10 cellular contexts compared by ENCODE assay signal in the genomic region with DNA sequence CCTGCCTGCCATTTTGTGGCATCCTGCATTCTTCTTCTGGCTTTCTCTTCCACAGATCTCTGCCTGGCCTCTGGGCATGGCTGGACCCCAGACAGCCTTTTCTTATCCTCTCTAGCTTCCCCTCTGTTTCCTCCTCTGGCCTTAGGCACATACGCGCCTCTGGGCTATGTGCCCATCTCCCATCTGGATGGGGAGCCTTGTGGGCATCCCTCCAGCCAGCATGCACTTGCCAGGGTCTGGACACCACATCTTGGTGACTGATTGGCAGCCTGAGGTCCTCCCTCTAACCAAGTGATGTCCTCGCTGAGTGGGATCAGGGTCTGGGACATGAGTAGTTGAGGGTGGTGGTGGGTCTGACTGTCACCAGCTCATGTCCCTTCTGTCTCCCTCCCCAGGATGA. TPM values are rescaled to one million over a fixed set of nuclear protein-coding genes. Genes with fewer than 3 reads are reported as not detected.
DNase-seq lines count a peak whose midpoint lies in the region; ATAC-seq and TF ChIP-seq lines count a peak whose summit lies in the region.
"Had no signal": no experiment of that assay in that cellular context is flagged by ENCODE, and none has a peak within 500 bp of the region (broad histone marks: within the 10 kb centered on the region; RNA-seq: fewer than 3 reads in every experiment).

No MANE protein-coding gene starts in this region.

- H3K4me1 Mint-ChIP-seq in CD4-positive, alpha-beta memory T cell, result peaks cover 47 to 82% (median 63%) of the 10 kb centered on the region in 4 donors
- H3K4me1 Mint-ChIP-seq in stimulated activated effector memory CD8-positive, alpha-beta T cell treated with anti-CD3 and anti-CD28 coated beads, Interleukin-12 subunit alpha, Interleukin-12 subunit beta, amount 100 ng/mL, for 72 hours, result peaks cover 74% of the 10 kb centered on the region
- peaks cover 43% of the 10 kb centered on the region for H3K4me1 Mint-ChIP-seq in activated CD4-positive, alpha-beta memory T cell treated with anti-CD3 and anti-CD28 coated beads, Interleukin-2, amount 10 ng/mL, durations not matched to agents 7 days and 5 days

- H3K27me3 Mint-ChIP-seq in CD4-positive, alpha-beta memory T cell, result no peaks in the 10 kb centered on the region
- no peaks in the 10 kb centered on the region for H3K27me3 Mint-ChIP-seq in activated CD4-positive, alpha-beta memory T cell treated with anti-CD3 and anti-CD28 coated beads, Interleukin-2, amount 10 ng/mL, durations not matched to agents 7 days and 5 days

- ATAC-seq in stimulated activated effector memory CD8-positive, alpha-beta T cell treated with anti-CD3 and anti-CD28 coated beads, Interleukin-12 subunit alpha, Interleukin-12 subunit beta, amount 100 ng/mL, for 72 hours, result no peak
- ATAC-seq in HG03571 (IDR thresholded peaks at IDR 0.05; ENCODE audit: unreplicated experiment), result no peak

- intact Hi-C loops in CD4-positive, alpha-beta memory T cell (cut with micrococcal nuclease), result no loop called here

- peaks cover 67% of the 10 kb centered on the region for H3K4me1 ChIP-seq in CD4-positive, alpha-beta memory T cell (ENCODE audit: insufficient read depth, low read length)
- H3K4me1 ChIP-seq in Peyer's patch, result peaks cover 0 to 68% (median 17%) of the 10 kb centered on the region in 4 donors

- TF ChIP-seq POLR2A in Peyer's patch (IDR thresholded peaks at IDR 0.05), result no peak

- H3K9me3 Mint-ChIP-seq in CD4-positive, alpha-beta memory T cell, result no peaks in the 10 kb centered on the region
- H3K9me3 Mint-ChIP-seq in stimulated activated effector memory CD8-positive, alpha-beta T cell treated with anti-CD3 and anti-CD28 coated beads, Interleukin-12 subunit alpha, Interleukin-12 subunit beta, amount 100 ng/mL, for 72 hours, result no peaks in the 10 kb centered on the region
- no peaks in the 10 kb centered on the region for H3K9me3 Mint-ChIP-seq in activated CD4-positive, alpha-beta memory T cell treated with anti-CD3 and anti-CD28 coated beads, Interleukin-2, amount 10 ng/mL, durations not matched to agents 7 days and 5 days
- H3K9me3 Mint-ChIP-seq: mesothelial cell of epicardium had no signal

- no peak overlapping the region for H3K27ac ChIP-seq in CD4-positive, alpha-beta memory T cell (ENCODE audit: low read depth, low read length)
- peak overlapping the region in 3 of 4 donors; percentile 13 to 48 (median 44) for H3K27ac ChIP-seq in Peyer's patch

- H3K27me3 ChIP-seq in CD4-positive, alpha-beta memory T cell (ENCODE audit: insufficient read depth, low read length), result no peaks in the 10 kb centered on the region
- no peaks in the 10 kb centered on the region for H3K27me3 ChIP-seq in Peyer's patch

- no peak overlapping the region for H3K4me3 ChIP-seq in CD4-positive, alpha-beta memory T cell (ENCODE audit: low read length in 2 of 2)
- no peak overlapping the region for H3K4me3 ChIP-seq in Peyer's patch

- no peak overlapping the region for H3K4me3 Mint-ChIP-seq in CD4-positive, alpha-beta memory T cell
- no peak overlapping the region for H3K4me3 Mint-ChIP-seq in stimulated activated effector memory CD8-positive, alpha-beta T cell treated with anti-CD3 and anti-CD28 coated beads, Interleukin-12 subunit alpha, Interleukin-12 subunit beta, amount 100 ng/mL, for 72 hours
- H3K4me3 Mint-ChIP-seq in activated CD4-positive, alpha-beta memory T cell treated with anti-CD3 and anti-CD28 coated beads, Interleukin-2, amount 10 ng/mL, durations not matched to agents 7 days and 5 days, result no peak overlapping the region
- H3K4me3 Mint-ChIP-seq: mesothelial cell of epicardium had no signal

- no peak for DNase-seq in CD4-positive, alpha-beta memory T cell
- DNase-seq in Peyer's patch, result no peak
- peak; percentile 19 for DNase-seq in fibroblast of gingiva (ENCODE audit: low read depth)
- DNase-seq in stimulated activated effector memory CD8-positive, alpha-beta T cell treated with anti-CD3 and anti-CD28 coated beads, Interleukin-12 subunit alpha, Interleukin-12 subunit beta, amount 100 ng/mL, for 72 hours (ENCODE audit: low spot score in 2 of 2), result no peak
- DNase-seq in activated CD4-positive, alpha-beta memory T cell treated with anti-CD3 and anti-CD28 coated beads, Interleukin-2, amount 10 ng/mL, durations not matched to agents 7 days and 5 days, result no peak
- DNase-seq in effector CD4-positive, alpha-beta T cell, result no peak
- DNase-seq: activated T-cell treated with anti-CD3 and anti-CD28 coated beads, Interleukin-2, amount 50 U/mL, for 1 hour; NCI-H345 had no signal

- H3K9me3 ChIP-seq in CD4-positive, alpha-beta memory T cell (ENCODE audit: control insufficient read depth in 1 of 2, low read length in 2 of 2), result no peaks in the 10 kb centered on the region
- no peaks in the 10 kb centered on the region for H3K9me3 ChIP-seq in Peyer's patch

- CTCF ChIA-PET in CD4-positive, alpha-beta memory T cell (lab: Charles Lee; ENCODE audit: partially characterized antibody), result no interaction called here
- CTCF ChIA-PET in activated CD4-positive, alpha-beta memory T cell treated with anti-CD3 and anti-CD28 coated beads, Interleukin-2, amount 10 ng/mL, durations not matched to agents 7 days and 5 days (lab: Charles Lee), result interaction anchor here (1.2 kb wide), 1 partner anchor 19 kb away, joined by 3 read pairs; no protein-coding TSS in a partner anchor

- H3K27ac Mint-ChIP-seq in CD4-positive, alpha-beta memory T cell, result peak overlapping the region in 4 of 7 donors; percentile 46 to 78 (median 69)
- peak overlapping the region; percentile 93 for H3K27ac Mint-ChIP-seq in stimulated activated effector memory CD8-positive, alpha-beta T cell treated with anti-CD3 and anti-CD28 coated beads, Interleukin-12 subunit alpha, Interleukin-12 subunit beta, amount 100 ng/mL, for 72 hours
- no peak overlapping the region for H3K27ac Mint-ChIP-seq in activated CD4-positive, alpha-beta memory T cell treated with anti-CD3 and anti-CD28 coated beads, Interleukin-2, amount 10 ng/mL, durations not matched to agents 7 days and 5 days
- H3K27ac Mint-ChIP-seq: mesothelial cell of epicardium had no signal

- no peak for TF ChIP-seq CTCF in Peyer's patch (IDR thresholded peaks at IDR 0.05)

- H3K36me3 ChIP-seq in CD4-positive, alpha-beta memory T cell (ENCODE audit: insufficient read depth, low read length), result peaks cover 57% of the 10 kb centered on the region
- H3K36me3 ChIP-seq in Peyer's patch, result peaks cover 0 to 19% (median 0%) of the 10 kb centered on the region in 3 donors

- peaks cover 26 to 86% of the 10 kb centered on the region in 2 donors for H3K36me3 Mint-ChIP-seq in CD4-positive, alpha-beta memory T cell
- peaks cover 99% of the 10 kb centered on the region for H3K36me3 Mint-ChIP-seq in stimulated activated effector memory CD8-positive, alpha-beta T cell treated with anti-CD3 and anti-CD28 coated beads, Interleukin-12 subunit alpha, Interleukin-12 subunit beta, amount 100 ng/mL, for 72 hours
- peaks cover 68% of the 10 kb centered on the region for H3K36me3 Mint-ChIP-seq in activated CD4-positive, alpha-beta memory T cell treated with anti-CD3 and anti-CD28 coated beads, Interleukin-2, amount 10 ng/mL, durations not matched to agents 7 days and 5 days (ENCODE audit: low read depth)

- POLR2A ChIA-PET in CD4-positive, alpha-beta memory T cell (lab: Charles Lee; ENCODE audit: partially characterized antibody), result interaction anchor here (1.1 kb wide), 1 partner anchor 28 kb away, joined by 3 read pairs; no protein-coding TSS in a partner anchor
- POLR2A ChIA-PET in activated CD4-positive, alpha-beta memory T cell treated with anti-CD3 and anti-CD28 coated beads, Interleukin-2, amount 10 ng/mL, durations not matched to agents 7 days and 5 days (lab: Charles Lee), result interaction anchor here (1.0 to 1.4 kb wide), 2 partner anchors 11 to 39 kb away, joined by 4 to 6 read pairs; no protein-coding TSS in a partner anchor

RNA-seq across cellular contexts. Expression of gene PLEKHO2, which starts 12.8 kb away (rescaled TPM):
- total RNA-seq in CD4-positive, alpha-beta memory T cell, result 10 to 100 TPM; 22.7 to 24.1 TPM
- 10 to 100 TPM; 10.6 to 29.1 TPM for polyA plus RNA-seq in CD4-positive, alpha-beta memory T cell
- 10 to 100 TPM in 1 of 4 donors, 1 to 10 TPM in 3; 4.7 to 18.2 (median 7.4) TPM for total RNA-seq in Peyer's patch
- total RNA-seq in activated CD4-positive, alpha-beta memory T cell treated with anti-CD3 and anti-CD28 coated beads, Interleukin-2, amount 10 ng/mL, durations not matched to agents 7 days and 5 days, result 10 to 100 TPM; 32.9 to 33.1 TPM

RNA-seq across cellular contexts. Expression of gene PIF1, which starts 29.1 kb away (rescaled TPM):
- total RNA-seq in CD4-positive, alpha-beta memory T cell, result under 1 TPM; 0.17 to 0.58 TPM
- not detected for polyA plus RNA-seq in CD4-positive, alpha-beta memory T cell
- 1 to 10 TPM; 3.5 to 8.5 (median 6.9) TPM for total RNA-seq in Peyer's patch
- 10 to 100 TPM; 46.1 to 49.1 TPM for total RNA-seq in activated CD4-positive, alpha-beta memory T cell treated with anti-CD3 and anti-CD28 coated beads, Interleukin-2, amount 10 ng/mL, durations not matched to agents 7 days and 5 days

RNA-seq across cellular contexts. Expression of gene ANKDD1A, which starts 57.2 kb away (rescaled TPM):
- 1 to 10 TPM; 4.5 to 5.9 TPM for total RNA-seq in CD4-positive, alpha-beta memory T cell
- 1 to 10 TPM in 1 of 2 donors, under 1 TPM in 1; 0.16 to 1.7 TPM for polyA plus RNA-seq in CD4-positive, alpha-beta memory T cell
- total RNA-seq in Peyer's patch, result 10 to 100 TPM in 1 of 4 donors, 1 to 10 TPM in 3; 3.9 to 13.2 (median 5.3) TPM
- total RNA-seq in activated CD4-positive, alpha-beta memory T cell treated with anti-CD3 and anti-CD28 coated beads, Interleukin-2, amount 10 ng/mL, durations not matched to agents 7 days and 5 days, result 10 to 100 TPM; 14.2 to 15.1 TPM

Comparison
In these comparisons a context has a peak if more than half of its experiments do, and no peak if none do; other contexts are left out.
1. RNA of gene PIF1, which starts 29.1 kb away (total RNA-seq): 46.1 to 49.1 TPM in activated CD4-positive, alpha-beta memory T cell treated with anti-CD3 and anti-CD28 coated beads, Interleukin-2, amount 10 ng/mL, durations not matched to agents 7 days and 5 days; 3.5 to 8.5 TPM in Peyer's patch and 0.17 to 0.58 TPM in CD4-positive, alpha-beta memory T cell; every median in the first group is over 4 times any median in the second.